In genomic region chr1:228084797-228085196, GRCh38 we compare ENCODE assay signal across 9 cellular contexts. TPM values are rescaled to one million over a fixed set of nuclear protein-coding genes. Genes with fewer than 3 reads are reported as not detected.
A peak's percentile ranks its signal among the peaks of the same experiment; 100 is the strongest.
DNase-seq lines count a peak whose midpoint lies in the region; ATAC-seq and TF ChIP-seq lines count a peak whose summit lies in the region.
"Had no signal": no experiment of that assay in that cellular context is flagged by ENCODE, and none has a peak within 500 bp of the region (broad histone marks: within the 10 kb centered on the region; RNA-seq: fewer than 3 reads in every experiment).

No MANE protein-coding gene starts in this region.

- no peak for TF ChIP-seq CTCF in OCI-LY7 (conservative IDR thresholded peaks at IDR 0.05; ENCODE audit: low read length)
- TF ChIP-seq CTCF in endothelial cell (IDR thresholded peaks at IDR 0.05; ENCODE audit: unreplicated experiment), result no peak
- TF ChIP-seq CTCF in neural progenitor cell (IDR thresholded peaks at IDR 0.05), result no peak

- POLR2A ChIA-PET in OCI-LY7 (lab: Charles Lee), result interaction anchor here (1.1 kb wide), 1 partner anchor 21 kb away, joined by 3 read pairs; no protein-coding TSS in a partner anchor

- no peak overlapping the region for H2BK15ac ChIP-seq in neuronal stem cell (ENCODE audit: low read length)

- H3K18ac ChIP-seq in neuronal stem cell (ENCODE audit: low read length), result no peak overlapping the region

- no peak overlapping the region for H2BK120ac ChIP-seq in neuronal stem cell (ENCODE audit: low read depth, low read length)

- H3K79me2 ChIP-seq in OCI-LY7 (ENCODE audit: insufficient read depth, low read depth, low read length), result peaks cover 98% of the 10 kb centered on the region
- peaks cover 73% of the 10 kb centered on the region for H3K79me2 ChIP-seq in neural progenitor cell (ENCODE audit: low read depth)

- H3K14ac ChIP-seq in neuronal stem cell (ENCODE audit: low read length), result no peak overlapping the region

- peak overlapping the region; percentile 86 for H3K4me3 ChIP-seq in CD4-positive, CD25-positive, alpha-beta regulatory T cell (ENCODE audit: low read depth, low read length)
- H3K4me3 ChIP-seq in OCI-LY7 (ENCODE audit: low read depth, low read length, poor library complexity, severe bottlenecking), result peak overlapping the region; percentile 84
- H3K4me3 ChIP-seq in neural progenitor cell, result no peak overlapping the region
- H3K4me3 ChIP-seq in neuronal stem cell (ENCODE audit: low read length in 2 of 2), result peak overlapping the region in 1 of 2 donors; percentile 99

- no TSS peak for BruUV-seq in OCI-LY7 (replicated peaks; lab: Mats Ljungman, UMichigan)

- peaks cover 6% of the 10 kb centered on the region for H3F3A ChIP-seq in neural progenitor cell (ENCODE audit: low read depth)

- H3K9me2 ChIP-seq in OCI-LY7 (ENCODE audit: insufficient read depth, low read length), result no peaks in the 10 kb centered on the region

- no peaks in the 10 kb centered on the region for H3K9me3 Mint-ChIP-seq in CD4-positive, CD25-positive, alpha-beta regulatory T cell
- H3K9me3 Mint-ChIP-seq in endothelial cell (ENCODE audit: unreplicated experiment), result no peaks in the 10 kb centered on the region
- H3K9me3 Mint-ChIP-seq in neural progenitor cell, result peaks cover 2% of the 10 kb centered on the region

- H2AK5ac ChIP-seq in neuronal stem cell (ENCODE audit: low read depth, low read length), result no peak overlapping the region

- H4K8ac ChIP-seq in neuronal stem cell (ENCODE audit: low read depth, low read length), result no peak overlapping the region

- no peaks in the 10 kb centered on the region for H3K27me3 ChIP-seq in CD4-positive, CD25-positive, alpha-beta regulatory T cell (ENCODE audit: control insufficient read depth, insufficient read depth, low read length)
- H3K27me3 ChIP-seq in neural progenitor cell (no peaks in the 10 kb centered on the region), neuronal stem cell (ENCODE audit: control insufficient read depth in 3 of 3, insufficient read depth in 3 of 3, low read depth in 1 of 3, low read length in 3 of 3) (no peaks in the 10 kb centered on the region)

- peaks cover 66% of the 10 kb centered on the region for H4K20me1 ChIP-seq in OCI-LY7 (ENCODE audit: insufficient read depth, low read length)
- H4K20me1 ChIP-seq in neural progenitor cell (ENCODE audit: low read depth), result peaks cover 69% of the 10 kb centered on the region

- peaks cover 26% of the 10 kb centered on the region for H3K79me1 ChIP-seq in neuronal stem cell (ENCODE audit: low read depth, low read length)

- no peak for DNase-seq in CD4-positive, CD25-positive, alpha-beta regulatory T cell
- DNase-seq in OCI-LY7 (ENCODE audit: low spot score), result no peak
- no peak for DNase-seq in endothelial cell (ENCODE audit: low spot score)
- no peak for DNase-seq in neural progenitor cell (ENCODE audit: low spot score)
- no peak for DNase-seq in neuronal stem cell (ENCODE audit: low spot score)
- DNase-seq in NCI-H748 treated with DMSO at 0.1 percent for 48 hours (lab: John Stamatoyannopoulos, UW), result no peak
- DNase-seq: stimulated activated CD4-positive, alpha-beta T cell treated with anti-CD3 and anti-CD28 coated beads, Interleukin-12 subunit alpha, Interleukin-12 subunit beta, amount 100 ng/mL, for 4 hours had no signal

- H3K27ac ChIP-seq in CD4-positive, CD25-positive, alpha-beta regulatory T cell (ENCODE audit: insufficient read depth, low read length, poor library complexity, severe bottlenecking), result peak overlapping the region; percentile 92
- no peak overlapping the region for H3K27ac ChIP-seq in OCI-LY7 (ENCODE audit: low read depth, low read length, poor library complexity, severe bottlenecking)
- H3K27ac ChIP-seq in neural progenitor cell, result no peak overlapping the region
- no peak overlapping the region for H3K27ac ChIP-seq in neuronal stem cell (replicated peaks; ENCODE audit: low read length)

- intact Hi-C loops in OCI-LY7 (cut with micrococcal nuclease; ENCODE audit: unreplicated experiment), result loop anchor here (1.0 to 5.0 kb wide), 3 partner anchors 18 to 297 kb away; partner anchors contain the start of gene IBA57

- H3K4me1 Mint-ChIP-seq in CD4-positive, CD25-positive, alpha-beta regulatory T cell, result peaks cover 30 to 74% (median 58%) of the 10 kb centered on the region in 4 donors
- peaks cover 65% of the 10 kb centered on the region for H3K4me1 Mint-ChIP-seq in endothelial cell (ENCODE audit: unreplicated experiment)
- peaks cover 48% of the 10 kb centered on the region for H3K4me1 Mint-ChIP-seq in neural progenitor cell

- H3K4me3 Mint-ChIP-seq in CD4-positive, CD25-positive, alpha-beta regulatory T cell, result peak overlapping the region; percentile 94 to 100 (median 98)
- peak overlapping the region; percentile 98 for H3K4me3 Mint-ChIP-seq in endothelial cell (ENCODE audit: unreplicated experiment)
- peak overlapping the region; percentile 99 for H3K4me3 Mint-ChIP-seq in neural progenitor cell

- no peaks in the 10 kb centered on the region for H3K27me3 Mint-ChIP-seq in CD4-positive, CD25-positive, alpha-beta regulatory T cell
- H3K27me3 Mint-ChIP-seq in endothelial cell (ENCODE audit: unreplicated experiment) (peaks cover 23% of the 10 kb centered on the region), neural progenitor cell (ENCODE audit: insufficient read depth, low read depth) (peaks cover 8% of the 10 kb centered on the region)

- H2AFZ ChIP-seq in OCI-LY7 (ENCODE audit: low read length) (no peak overlapping the region), neural progenitor cell (replicated peaks) (no peak overlapping the region), neuronal stem cell (ENCODE audit: low read length) (no peak overlapping the region)

- no peak for ATAC-seq in CD4-positive, CD25-positive, alpha-beta regulatory T cell (ENCODE audit: low read depth in 2 of 2)
- ATAC-seq in GM19463 (IDR thresholded peaks at IDR 0.05; ENCODE audit: unreplicated experiment) (no peak), GM21825 (IDR thresholded peaks at IDR 0.05; ENCODE audit: unreplicated experiment) (no peak)

- H3K27ac Mint-ChIP-seq in CD4-positive, CD25-positive, alpha-beta regulatory T cell, result peak overlapping the region; percentile 89 to 98 (median 96)
- H3K27ac Mint-ChIP-seq in endothelial cell (ENCODE audit: unreplicated experiment) (peak overlapping the region; percentile 98), neural progenitor cell (peak overlapping the region; percentile 54)

- H3K9ac ChIP-seq in neural progenitor cell (no peak overlapping the region), neuronal stem cell (ENCODE audit: low read depth, low read length, poor library complexity) (no peak overlapping the region)

- H3K4me2 ChIP-seq in OCI-LY7 (ENCODE audit: low read length) (peak overlapping the region; percentile 100), neural progenitor cell (peak overlapping the region; percentile 98), neuronal stem cell (ENCODE audit: insufficient read depth, low read length, poor library complexity, severe bottlenecking) (no peak overlapping the region)

- H3K4me1 ChIP-seq in CD4-positive, CD25-positive, alpha-beta regulatory T cell (ENCODE audit: control insufficient read depth, insufficient read depth, low read length, poor library complexity, severe bottlenecking), result peaks cover 81% of the 10 kb centered on the region
- H3K4me1 ChIP-seq in OCI-LY7 (ENCODE audit: insufficient read depth, low read length, poor library complexity, severe bottlenecking) (peaks cover 54% of the 10 kb centered on the region), neural progenitor cell (peaks cover 24% of the 10 kb centered on the region), neuronal stem cell (ENCODE audit: control insufficient read depth in 2 of 2, insufficient read depth in 1 of 2, low read depth in 1 of 2, low read length in 2 of 2) (peaks cover 22 to 26% of the 10 kb centered on the region in 2 donors)

- peaks cover 10% of the 10 kb centered on the region for H3K36me3 ChIP-seq in CD4-positive, CD25-positive, alpha-beta regulatory T cell (ENCODE audit: control insufficient read depth, insufficient read depth, low read length)
- H3K36me3 ChIP-seq in OCI-LY7 (ENCODE audit: insufficient read depth, low read length) (peaks cover 63% of the 10 kb centered on the region), neural progenitor cell (no peaks in the 10 kb centered on the region), neuronal stem cell (replicated peaks in 1 of 2; ENCODE audit: control insufficient read depth in 2 of 2, insufficient read depth in 2 of 2, low read length in 2 of 2) (peaks cover 7 to 52% of the 10 kb centered on the region in 2 donors)

- H3K4ac ChIP-seq in neuronal stem cell (ENCODE audit: low read length), result no peak overlapping the region

- CTCF ChIA-PET in OCI-LY7 (lab: Charles Lee; ENCODE audit: unreplicated experiment), result no interaction called here

- no peak overlapping the region for H3K23ac ChIP-seq in neuronal stem cell (ENCODE audit: low read depth, low read length, poor library complexity)

- WGBS in neuronal stem cell (ENCODE audit: extremely low coverage in 2 of 2, insufficient read length in 2 of 2, insufficient replicate concordance in 1 of 2), 2 donors, result no CpG with 5 or more reads among the region's 5 CpGs

- no peaks in the 10 kb centered on the region for H3K9me3 ChIP-seq in CD4-positive, CD25-positive, alpha-beta regulatory T cell (ENCODE audit: control insufficient read depth in 2 of 2, low read length in 2 of 2)
- no peaks in the 10 kb centered on the region for H3K9me3 ChIP-seq in OCI-LY7 (ENCODE audit: low read length)
- no peaks in the 10 kb centered on the region for H3K9me3 ChIP-seq in neural progenitor cell (ENCODE audit: low read depth)
- no peaks in the 10 kb centered on the region for H3K9me3 ChIP-seq in neuronal stem cell (replicated peaks in 1 of 2; ENCODE audit: control insufficient read depth in 2 of 2, insufficient read depth in 1 of 2, low read depth in 1 of 2, low read length in 2 of 2)

- no peak overlapping the region for H2BK12ac ChIP-seq in neuronal stem cell (ENCODE audit: low read length)

- no peak overlapping the region for H4K91ac ChIP-seq in neuronal stem cell (ENCODE audit: low read depth, low read length, poor library complexity)

- H3K36me3 Mint-ChIP-seq in CD4-positive, CD25-positive, alpha-beta regulatory T cell, result no peaks in the 10 kb centered on the region
- H3K36me3 Mint-ChIP-seq in endothelial cell (ENCODE audit: low read depth, unreplicated experiment), result peaks cover 19% of the 10 kb centered on the region
- peaks cover 30% of the 10 kb centered on the region for H3K36me3 Mint-ChIP-seq in neural progenitor cell

- no peak overlapping the region for H2BK5ac ChIP-seq in neuronal stem cell (ENCODE audit: low read length)

RNA-seq across cellular contexts. Expression of gene ARF1, which starts 2.3 kb away (rescaled TPM):
- total RNA-seq in CD4-positive, CD25-positive, alpha-beta regulatory T cell, result 335 TPM
- 100 to 1,000 TPM; 445 to 517 (median 481) TPM for polyA plus RNA-seq in CD4-positive, CD25-positive, alpha-beta regulatory T cell
- 125 and 163 TPM in 2 replicates for total RNA-seq in OCI-LY7 (2014; rRNA removed; shearing (Covaris generic))
- total RNA-seq in OCI-LY7 (2022), result 311 and 322 TPM in 2 replicates
- 393 TPM for total RNA-seq in endothelial cell (ENCODE audit: unreplicated experiment)
- 95.1 and 147 TPM in 2 replicates for total RNA-seq in neural progenitor cell (ENCODE audit: low replicate concordance)
- polyA plus RNA-seq in neuronal stem cell (2013, experiment 1 of 2), result 267 TPM
- polyA plus RNA-seq in neuronal stem cell (2013, experiment 2 of 2), result 266 TPM

RNA-seq across cellular contexts. Expression of gene C1orf35, which starts 18.3 kb away (rescaled TPM):
- 23.5 TPM for total RNA-seq in CD4-positive, CD25-positive, alpha-beta regulatory T cell
- 10 to 100 TPM; 18.0 to 24.0 (median 21.2) TPM for polyA plus RNA-seq in CD4-positive, CD25-positive, alpha-beta regulatory T cell
- total RNA-seq in OCI-LY7 (2014; rRNA removed; shearing (Covaris generic)), result 33.3 and 33.4 TPM in 2 replicates
- 30.7 and 32.2 TPM in 2 replicates for total RNA-seq in OCI-LY7 (2022)
- 23.2 TPM for total RNA-seq in endothelial cell (ENCODE audit: unreplicated experiment)
- 11.8 and 19.7 TPM in 2 replicates for total RNA-seq in neural progenitor cell (ENCODE audit: low replicate concordance)
- polyA plus RNA-seq in neuronal stem cell (2013, experiment 1 of 2), result 28.9 TPM
- polyA plus RNA-seq in neuronal stem cell (2013, experiment 2 of 2), result 28.4 TPM

RNA-seq across cellular contexts. Expression of gene MRPL55, which starts 24.3 kb away (rescaled TPM):
- total RNA-seq in CD4-positive, CD25-positive, alpha-beta regulatory T cell, result 62.5 TPM
- 100 to 1,000 TPM; 126 to 163 (median 143) TPM for polyA plus RNA-seq in CD4-positive, CD25-positive, alpha-beta regulatory T cell
- total RNA-seq in OCI-LY7 (2014; rRNA removed; shearing (Covaris generic)), result 92.8 and 99.5 TPM in 2 replicates
- total RNA-seq in OCI-LY7 (2022) (46.3 and 50.0 TPM in 2 replicates), endothelial cell (ENCODE audit: unreplicated experiment) (47.5 TPM), neural progenitor cell (ENCODE audit: low replicate concordance) (42.4 and 68.3 TPM in 2 replicates)
- polyA plus RNA-seq in neuronal stem cell (2013, experiment 1 of 2), result 69.3 TPM
- polyA plus RNA-seq in neuronal stem cell (2013, experiment 2 of 2), result 63.2 TPM

RNA-seq across cellular contexts. Expression of gene GUK1, which starts 55.3 kb away (rescaled TPM):
- total RNA-seq in CD4-positive, CD25-positive, alpha-beta regulatory T cell, result 270 TPM
- 100 to 1,000 TPM; 329 to 413 (median 371) TPM for polyA plus RNA-seq in CD4-positive, CD25-positive, alpha-beta regulatory T cell
- total RNA-seq in OCI-LY7 (2014; rRNA removed; shearing (Covaris generic)), result 197 and 201 TPM in 2 replicates
- 131 and 154 TPM in 2 replicates for total RNA-seq in OCI-LY7 (2022)
- total RNA-seq in endothelial cell (ENCODE audit: unreplicated experiment), result 280 TPM
- 87.7 and 119 TPM in 2 replicates for total RNA-seq in neural progenitor cell (ENCODE audit: low replicate concordance)
- polyA plus RNA-seq in neuronal stem cell (2013, experiment 1 of 2), result 106 TPM
- polyA plus RNA-seq in neuronal stem cell (2013, experiment 2 of 2), result 98.6 TPM
